6 cellular contexts compared by ENCODE assay signal in genomic region chr11:1876361-1877063, GRCh38.
A peak's percentile ranks its signal among the peaks of the same experiment; 100 is the strongest.
DNase-seq lines count a peak whose midpoint lies in the region; ATAC-seq and TF ChIP-seq lines count a peak whose summit lies in the region.

No MANE protein-coding gene starts in this region.

- no peaks in the 10 kb centered on the region for H3F3A ChIP-seq in DOHH2 (ENCODE audit: control insufficient read depth, insufficient read depth)

- H3K27ac Mint-ChIP-seq in stimulated activated memory B cell treated with anti-CD40 and anti-IgM and Interleukin-4, amounts not matched to agents 10 μg/mL and 1 μg/mL and 100 μg/mL, for 72 hours = no peak overlapping the region
- H3K27ac Mint-ChIP-seq in T-helper 2 cell treated with Interferon-gamma antibody and Interleukin-4, amounts not matched to agents 5 μg/mL and 100 μg/mL, for 36 hours = no peak overlapping the region

- peaks cover 3% of the 10 kb centered on the region; the same call in 1 of the 2 replicates for H4K20me1 ChIP-seq in DOHH2 (ENCODE audit: control insufficient read depth, insufficient read depth, low read depth, low read length)

- peaks cover 14% of the 10 kb centered on the region for H3K36me3 Mint-ChIP-seq in stimulated activated memory B cell treated with anti-CD40 and anti-IgM and Interleukin-4, amounts not matched to agents 10 μg/mL and 1 μg/mL and 100 μg/mL, for 72 hours
- peaks cover 5% of the 10 kb centered on the region for H3K36me3 Mint-ChIP-seq in T-helper 2 cell treated with Interferon-gamma antibody and Interleukin-4, amounts not matched to agents 5 μg/mL and 100 μg/mL, for 36 hours (ENCODE audit: low read depth)

- peak; percentile 55 for TF ChIP-seq CTCF in DOHH2 (IDR thresholded peaks at IDR 0.05; ENCODE audit: low read depth, low read length, poor library complexity, severe bottlenecking)
- TF ChIP-seq CTCF in RWPE1 (conservative IDR thresholded peaks at IDR 0.05; ENCODE audit: low read depth) = peak; percentile 75

- no peaks in the 10 kb centered on the region for H3K27me3 ChIP-seq in DOHH2 (ENCODE audit: control insufficient read depth, low read length)

- no peak overlapping the region for H3K4me3 ChIP-seq in DOHH2 (ENCODE audit: low read length)

- POLR2A ChIA-PET in RWPE1 (lab: Yijun Ruan, JAX; ENCODE audit: low non-redundant PET) = interaction anchor here (0.6 to 0.9 kb wide), 2 partner anchors 42 to 320 kb away, joined by 3 to 5 read pairs; no protein-coding TSS in a partner anchor

- ATAC-seq in stimulated activated memory B cell treated with anti-CD40 and anti-IgM and Interleukin-4, amounts not matched to agents 10 μg/mL and 1 μg/mL and 100 μg/mL, for 72 hours = no peak
- no peak for ATAC-seq in HG03039 (IDR thresholded peaks at IDR 0.05; ENCODE audit: unreplicated experiment)

- CTCF ChIA-PET in RWPE1 (lab: Yijun Ruan, JAX) = interaction anchor here (0.6 to 3.4 kb wide), 20 partner anchors 13 to 423 kb away, joined by 3 to 27 read pairs (median 5); partner anchors contain the start of gene SYT8

- peaks cover 7% of the 10 kb centered on the region for H3K79me2 ChIP-seq in DOHH2 (ENCODE audit: control insufficient read depth, low read length)

- H3K4me2 ChIP-seq in DOHH2 (ENCODE audit: low read length) = no peak overlapping the region

- H3K27me3 Mint-ChIP-seq in stimulated activated memory B cell treated with anti-CD40 and anti-IgM and Interleukin-4, amounts not matched to agents 10 μg/mL and 1 μg/mL and 100 μg/mL, for 72 hours = no peaks in the 10 kb centered on the region
- H3K27me3 Mint-ChIP-seq in T-helper 2 cell treated with Interferon-gamma antibody and Interleukin-4, amounts not matched to agents 5 μg/mL and 100 μg/mL, for 36 hours (ENCODE audit: low read depth) = no peaks in the 10 kb centered on the region

- peak; percentile 19 for DNase-seq in RWPE1 (ENCODE audit: low spot score)
- DNase-seq in iPS-NIHi7 (ENCODE audit: extremely low spot score) = peak; percentile 82
- no peak for DNase-seq in T-helper 2 cell treated with Interferon-gamma antibody and Interleukin-4, amounts not matched to agents 5 μg/mL and 100 μg/mL, for 36 hours (ENCODE audit: low spot score)

- H3K9me2 ChIP-seq in DOHH2 (replicated peaks; ENCODE audit: control insufficient read depth, low read length) = no peaks in the 10 kb centered on the region

- H3K4me3 Mint-ChIP-seq in stimulated activated memory B cell treated with anti-CD40 and anti-IgM and Interleukin-4, amounts not matched to agents 10 μg/mL and 1 μg/mL and 100 μg/mL, for 72 hours = no peak overlapping the region
- H3K4me3 Mint-ChIP-seq in T-helper 2 cell treated with Interferon-gamma antibody and Interleukin-4, amounts not matched to agents 5 μg/mL and 100 μg/mL, for 36 hours = no peak overlapping the region

- peaks cover 12% of the 10 kb centered on the region for H3K4me1 ChIP-seq in DOHH2 (ENCODE audit: control insufficient read depth, low read length)

- H3K4me1 Mint-ChIP-seq in stimulated activated memory B cell treated with anti-CD40 and anti-IgM and Interleukin-4, amounts not matched to agents 10 μg/mL and 1 μg/mL and 100 μg/mL, for 72 hours = peaks cover 59% of the 10 kb centered on the region
- H3K4me1 Mint-ChIP-seq in T-helper 2 cell treated with Interferon-gamma antibody and Interleukin-4, amounts not matched to agents 5 μg/mL and 100 μg/mL, for 36 hours (ENCODE audit: low read depth) = peaks cover 6% of the 10 kb centered on the region

- no peaks in the 10 kb centered on the region for H3K9me3 Mint-ChIP-seq in stimulated activated memory B cell treated with anti-CD40 and anti-IgM and Interleukin-4, amounts not matched to agents 10 μg/mL and 1 μg/mL and 100 μg/mL, for 72 hours
- no peaks in the 10 kb centered on the region for H3K9me3 Mint-ChIP-seq in T-helper 2 cell treated with Interferon-gamma antibody and Interleukin-4, amounts not matched to agents 5 μg/mL and 100 μg/mL, for 36 hours

- H3K36me3 ChIP-seq in DOHH2 (ENCODE audit: control insufficient read depth, low read length) = no peaks in the 10 kb centered on the region; the same call in 1 of the 2 replicates

- no peak overlapping the region for H3K27ac ChIP-seq in DOHH2 (ENCODE audit: low read depth, low read length)
- H3K27ac ChIP-seq in RWPE1 = peak overlapping the region; percentile 100

- no peaks in the 10 kb centered on the region for H3K9me3 ChIP-seq in DOHH2 (ENCODE audit: control insufficient read depth, insufficient read depth, low read length)
